Comparison of ENCODE assay signal across 9 cellular contexts in the genomic region with DNA sequence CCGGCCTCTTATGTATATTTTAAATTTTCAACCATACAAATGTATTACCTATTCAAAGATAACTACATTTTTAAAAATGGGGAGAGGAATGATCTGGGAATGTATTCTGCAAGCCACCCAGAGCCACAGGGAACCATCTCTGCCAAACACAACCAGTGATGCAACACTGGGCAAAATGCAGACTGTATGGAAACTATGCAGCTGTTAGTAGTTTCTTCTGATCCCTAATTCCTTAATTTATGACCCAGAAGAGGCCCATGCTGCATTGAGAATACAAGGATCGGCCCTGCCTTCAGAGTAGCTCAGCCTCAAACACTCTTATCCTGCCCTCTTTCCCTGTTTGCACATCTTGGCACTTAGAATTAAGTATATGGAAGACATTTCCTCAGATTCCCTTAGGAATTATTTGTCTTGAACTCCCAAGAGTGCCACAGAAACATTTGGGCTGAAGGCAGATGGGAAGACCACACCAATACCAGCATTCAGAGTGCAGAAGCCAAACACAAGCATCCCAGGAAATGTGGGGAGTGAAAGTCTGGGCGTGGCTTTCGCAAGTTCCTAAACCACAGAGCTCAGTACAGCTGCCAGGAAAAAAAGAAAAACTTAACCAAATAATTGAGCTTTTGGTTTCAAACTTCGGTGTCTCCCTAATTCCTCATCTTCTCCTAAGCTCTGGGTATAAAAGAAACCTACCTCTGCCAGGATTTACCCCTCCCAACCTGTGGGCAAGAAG. TPM values are rescaled to one million over a fixed set of nuclear protein-coding genes. Genes with fewer than 3 reads are reported as not detected.
A peak's percentile ranks its signal among the peaks of the same experiment; 100 is the strongest.
DNase-seq lines count a peak whose midpoint lies in the region; ATAC-seq and TF ChIP-seq lines count a peak whose summit lies in the region.
"Had no signal": no experiment of that assay in that cellular context is flagged by ENCODE, and none has a peak within 500 bp of the region (broad histone marks: within the 10 kb centered on the region; RNA-seq: fewer than 3 reads in every experiment).

No MANE protein-coding gene starts in this region.

- peaks cover 70% of the 10 kb centered on the region for H3K36me3 ChIP-seq in BLaER1

- peak overlapping the region; percentile 46; the same call in 1 of the 2 replicates for H3K27ac ChIP-seq in BLaER1

- H3K9me3 ChIP-seq in BLaER1, result no peaks in the 10 kb centered on the region

- no peak overlapping the region for H3K4me3 ChIP-seq in BLaER1

- H3K27me3 ChIP-seq in BLaER1, result no peaks in the 10 kb centered on the region

- peaks cover 29% of the 10 kb centered on the region for H3K4me1 Mint-ChIP-seq in nephron
- H3K4me1 Mint-ChIP-seq: neural crest cell had no signal

- no peaks in the 10 kb centered on the region for H3K9me3 Mint-ChIP-seq in nephron
- H3K9me3 Mint-ChIP-seq: neural crest cell had no signal

- peak overlapping the region; percentile 37 for H3K4me2 ChIP-seq in BLaER1

- peaks cover 31% of the 10 kb centered on the region for H3K36me3 Mint-ChIP-seq in nephron (ENCODE audit: low read depth)

- peak overlapping the region in 2 of 3 experiments; percentile 69 to 70 for H3K4me3 Mint-ChIP-seq in nephron

- peak; percentile 18 for DNase-seq in MV-4-11 (lab: John Stamatoyannopoulos, UW)
- peak; percentile 24 for DNase-seq in dermis blood vessel endothelial cell
- no peak for DNase-seq in DMS153 (lab: John Stamatoyannopoulos, UW)

- no peak for TF ChIP-seq CTCF in nephron (IDR thresholded peaks at IDR 0.05; ENCODE audit: unreplicated experiment in 3 of 3)

- peak overlapping the region; percentile 38; the same call in 1 of the 2 replicates for H3K9ac ChIP-seq in BLaER1

- H3K4me1 ChIP-seq in BLaER1, result peaks cover 32% of the 10 kb centered on the region

- peaks cover 7% of the 10 kb centered on the region; the same call in 1 of the 2 replicates for H4K20me1 ChIP-seq in BLaER1

- ATAC-seq in HG03439 (IDR thresholded peaks at IDR 0.05; ENCODE audit: unreplicated experiment), result no peak
- ATAC-seq in HG03159 (IDR thresholded peaks at IDR 0.05; ENCODE audit: unreplicated experiment), result no peak
- ATAC-seq in HG03097 (IDR thresholded peaks at IDR 0.05; ENCODE audit: low FRiP score, unreplicated experiment), result no peak

- H3K27me3 Mint-ChIP-seq in nephron (ENCODE audit: low read depth), result no peaks in the 10 kb centered on the region

- H3K27ac Mint-ChIP-seq in nephron, result peak overlapping the region; percentile 85 to 99 (median 98)

RNA-seq across cellular contexts. Expression of gene SNUPN, which starts 5.3 kb away (rescaled TPM):
- 23.6 and 25.2 TPM in 2 replicates for total RNA-seq in dermis blood vessel endothelial cell

RNA-seq across cellular contexts. Expression of gene IMP3, which starts 19.8 kb away (rescaled TPM):
- 81.7 and 138 TPM in 2 replicates for total RNA-seq in dermis blood vessel endothelial cell

RNA-seq across cellular contexts. Expression of gene SNX33, which starts 27.5 kb away (rescaled TPM):
- total RNA-seq in dermis blood vessel endothelial cell, result 13.8 and 19.1 TPM in 2 replicates

RNA-seq across cellular contexts. Expression of gene PTPN9, which starts 41.1 kb away (rescaled TPM):
- total RNA-seq in dermis blood vessel endothelial cell, result 17.7 and 25.5 TPM in 2 replicates
